1 cellular context compared by ENCODE assay signal in genomic region chr12:75921687-75922289, GRCh38.
TF ChIP-seq lines count a peak whose summit lies in the region.

No MANE protein-coding gene starts in this region.

TF ChIP-seq in IMR-90, 13 proteins besides CTCF, POLR2A, EP300 and RAD21:
- TF ChIP-seq RCOR1 (IDR thresholded peaks at IDR 0.05; ENCODE audit: insufficient replicate concordance, low read length) (no peak), SMC3 (IDR thresholded peaks at IDR 0.05; ENCODE audit: low read depth, low read length) (no peak), MAZ (IDR thresholded peaks at IDR 0.05; ENCODE audit: borderline replicate concordance, low read depth, low read length) (no peak), CHD1 (IDR thresholded peaks at IDR 0.05; ENCODE audit: low read depth, low read length) (no peak), NFE2L2 (IDR thresholded peaks at IDR 0.05; ENCODE audit: low read depth, low read length) (no peak), ELK1 (IDR thresholded peaks at IDR 0.05; ENCODE audit: borderline replicate concordance, low read depth, low read length) (no peak), RFX5 (IDR thresholded peaks at IDR 0.05; ENCODE audit: low read depth, low read length) (no peak), MAFK (IDR thresholded peaks at IDR 0.05; ENCODE audit: low read depth, low read length) (no peak), USF2 (IDR thresholded peaks at IDR 0.05; ENCODE audit: low read depth, low read length) (no peak), FOS (IDR thresholded peaks at IDR 0.05; ENCODE audit: low read depth, low read length) (no peak)
TF ChIP-seq in IMR-90: peak in this region for 0.
